26 cellular contexts compared by ENCODE assay signal in genomic region chr13:90891329-90891728, GRCh38.
"Had no signal": no experiment of that assay in that cellular context is flagged by ENCODE, and none has a peak within 500 bp of the region (broad histone marks: within the 10 kb centered on the region; RNA-seq: fewer than 3 reads in every experiment).

No MANE protein-coding gene starts in this region.

- H3K9me3 ChIP-seq: neutrophil, pancreas, prostate gland, right lobe of liver, sigmoid colon, suprapubic skin, testis, tibial artery, transverse colon, upper lobe of right lung, uterus had no signal

- H3K36me3 ChIP-seq: neutrophil, pancreas, prostate gland, right lobe of liver, sigmoid colon, suprapubic skin, tibial artery, transverse colon, upper lobe of right lung, uterus had no signal

- H3K27me3 ChIP-seq: neutrophil, pancreas, right lobe of liver, sigmoid colon, suprapubic skin, testis, tibial artery, transverse colon, upper lobe of right lung, uterus had no signal

- DNase-seq: naive B cell; naive thymus-derived CD8-positive, alpha-beta T cell; nucleus accumbens; pancreas; right cardiac atrium; right lobe of liver; sigmoid colon; small intestine; stimulated activated CD4-positive, alpha-beta T cell treated with anti-CD3 and anti-CD28 coated beads, Interleukin-1b, Interleukin-23, amount 100 ng/mL, for 48 hours; stimulated activated CD4-positive, alpha-beta T cell treated with anti-CD3 and anti-CD28 coated beads, Interleukin-4, amount 100 ng/mL, for 1 hour; stimulated activated CD4-positive, alpha-beta T cell treated with anti-CD3 and anti-CD28 coated beads, Interleukin-4, amount 100 ng/mL, for 4 hours; stimulated activated CD8-positive, alpha-beta memory T cell treated with anti-CD3 and anti-CD28 coated beads, Interleukin-4, amount 100 ng/mL, for 48 hours; stimulated activated naive CD4-positive, alpha-beta T cell; stimulated activated naive CD8-positive, alpha-beta T cell treated with anti-CD3 and anti-CD28 coated beads, Interleukin-15, amount 100 ng/mL, for 72 hours; stimulated activated naive CD8-positive, alpha-beta T cell treated with anti-CD3 and anti-CD28 coated beads, Interleukin-15, Interleukin-2, amounts not matched to agents 100 U/mL and 50 U/mL, for 24 hours; substantia nigra; testis; tibial artery; transverse colon; upper lobe of right lung; uterus had no signal

- ATAC-seq: naive thymus-derived CD8-positive, alpha-beta T cell; natural killer cell treated with Interleukin-12 subunit alpha and Interleukin-12 subunit beta and Interleukin-15 and Interleukin-18, amount 100 ng/mL, for 72 hours; pancreas; right cardiac atrium; right lobe of liver; stimulated activated memory B cell treated with anti-CD40 and anti-IgM and Interleukin-4, amounts not matched to agents 10 μg/mL and 1 μg/mL and 100 μg/mL, for 72 hours; stimulated activated naive CD8-positive, alpha-beta T cell treated with anti-CD3 and anti-CD28 coated beads, Interleukin-15, amount 100 ng/mL, for 72 hours; stimulated activated naive CD8-positive, alpha-beta T cell treated with anti-CD3 and anti-CD28 coated beads, Interleukin-15, Interleukin-2, amounts not matched to agents 100 U/mL and 50 U/mL, for 24 hours; upper lobe of right lung had no signal

- H3K27ac ChIP-seq: neutrophil, pancreas, prostate gland, right lobe of liver, sigmoid colon, suprapubic skin, testis, tibial artery, transverse colon, upper lobe of right lung, uterus had no signal

- H3K4me1 ChIP-seq: pancreas, prostate gland, right lobe of liver, sigmoid colon, suprapubic skin, testis, tibial artery, transverse colon, upper lobe of right lung, uterus had no signal

- H3K4me3 ChIP-seq: pancreas, prostate gland, right lobe of liver, sigmoid colon, suprapubic skin, testis, tibial artery, transverse colon, upper lobe of right lung, uterus had no signal
